8 cellular contexts compared by ENCODE assay signal in genomic region chr5:151078490-151079262, GRCh38. TPM values are rescaled to one million over a fixed set of nuclear protein-coding genes. Genes with fewer than 3 reads are reported as not detected.
DNase-seq lines count a peak whose midpoint lies in the region; ATAC-seq and TF ChIP-seq lines count a peak whose summit lies in the region.

No MANE protein-coding gene starts in this region.

- no peak for TF ChIP-seq CTCF in activated CD8-positive, alpha-beta T cell treated with anti-CD3 and anti-CD28 coated beads for 36 hours (IDR thresholded peaks at IDR 0.05)

- DNase-seq in GM19238 (ENCODE audit: insufficient read length, low spot score) (peak; percentile 71), right cardiac atrium (no peak), NCI-H2171 treated with DMSO at 0.1 percent for 48 hours (lab: John Stamatoyannopoulos, UW) (no peak), KG1 (lab: John Stamatoyannopoulos, UW) (no peak)
- DNase-seq in activated CD8-positive, alpha-beta T cell treated with anti-CD3 and anti-CD28 coated beads for 36 hours, result peak; percentile 88
- peak; percentile 57 for DNase-seq in stimulated activated CD8-positive, alpha-beta memory T cell treated with anti-CD3 and anti-CD28 coated beads, Interleukin-4, amount 100 ng/mL, for 24 hours (ENCODE audit: low read depth)
- DNase-seq in effector CD8-positive, alpha-beta T cell (lab: John Stamatoyannopoulos, UW), result no peak

- CTCF ChIA-PET in activated CD8-positive, alpha-beta T cell treated with anti-CD3 and anti-CD28 coated beads for 36 hours (lab: Charles Lee), result interaction anchor here (0.6 to 8.1 kb wide), 10 partner anchors 8 to 87 kb away, joined by 3 to 65 read pairs (median 4); no protein-coding TSS in a partner anchor

- ATAC-seq in HG03159 (IDR thresholded peaks at IDR 0.05; ENCODE audit: unreplicated experiment), result peak; percentile 60
- ATAC-seq in activated CD8-positive, alpha-beta T cell treated with anti-CD3 and anti-CD28 coated beads for 36 hours, result peak; percentile 57
- ATAC-seq in right cardiac atrium, result no peak

- H3K9me3 ChIP-seq in right cardiac atrium (ENCODE audit: control insufficient read depth, low read length), result no peaks in the 10 kb centered on the region

- intact Hi-C loops in activated CD8-positive, alpha-beta T cell treated with anti-CD3 and anti-CD28 coated beads for 36 hours (cut with micrococcal nuclease), result no loop called here
- intact Hi-C loops in right cardiac atrium (cut with DNase I), result no loop called here

- H3K27me3 Mint-ChIP-seq in activated CD8-positive, alpha-beta T cell treated with anti-CD3 and anti-CD28 coated beads for 36 hours, result no peaks in the 10 kb centered on the region

- peak overlapping the region; percentile 85 for H3K4me3 Mint-ChIP-seq in activated CD8-positive, alpha-beta T cell treated with anti-CD3 and anti-CD28 coated beads for 36 hours

- H3K36me3 Mint-ChIP-seq in activated CD8-positive, alpha-beta T cell treated with anti-CD3 and anti-CD28 coated beads for 36 hours (ENCODE audit: low read depth), result peaks cover 62% of the 10 kb centered on the region

- 72% methylated on average over 16 of the region's 16 CpGs for WGBS in right cardiac atrium

- H3K4me1 ChIP-seq in right cardiac atrium (ENCODE audit: control insufficient read depth, insufficient read depth, low read length), result peaks cover 19% of the 10 kb centered on the region

- H3K4me1 Mint-ChIP-seq in activated CD8-positive, alpha-beta T cell treated with anti-CD3 and anti-CD28 coated beads for 36 hours (ENCODE audit: low read depth), result peaks cover 73% of the 10 kb centered on the region

- H3K9me3 Mint-ChIP-seq in activated CD8-positive, alpha-beta T cell treated with anti-CD3 and anti-CD28 coated beads for 36 hours, result no peaks in the 10 kb centered on the region

- POLR2A ChIA-PET in activated CD8-positive, alpha-beta T cell treated with anti-CD3 and anti-CD28 coated beads for 36 hours (lab: Charles Lee), result interaction anchor here (0.7 to 6.6 kb wide), 10 partner anchors 9 to 52 kb away, joined by 3 to 36 read pairs (median 6); no protein-coding TSS in a partner anchor

- H3K4me3 ChIP-seq in right cardiac atrium (ENCODE audit: low read length), result no peak overlapping the region

- H3K27me3 ChIP-seq in right cardiac atrium (ENCODE audit: control insufficient read depth, insufficient read depth), result no peaks in the 10 kb centered on the region

- peak overlapping the region; percentile 96 for H3K27ac Mint-ChIP-seq in activated CD8-positive, alpha-beta T cell treated with anti-CD3 and anti-CD28 coated beads for 36 hours

- H3K27ac ChIP-seq in right cardiac atrium (ENCODE audit: low read length), result peak overlapping the region; percentile 43

RNA-seq across cellular contexts. Expression of gene TNIP1, which starts 2.2 kb away (rescaled TPM):
- total RNA-seq in activated CD8-positive, alpha-beta T cell treated with anti-CD3 and anti-CD28 coated beads for 36 hours, result 100 to 1,000 TPM; 222 TPM
- total RNA-seq in right cardiac atrium, result 10 to 100 TPM; 77.0 to 98.2 (median 86.1) TPM
- polyA plus RNA-seq in right cardiac atrium, result 71.5 TPM

RNA-seq across cellular contexts. Expression of gene GPX3, which starts 58.3 kb away (rescaled TPM):
- not detected for total RNA-seq in activated CD8-positive, alpha-beta T cell treated with anti-CD3 and anti-CD28 coated beads for 36 hours
- 1,000 to 10,000 TPM; 1,359 to 2,012 (median 1,429) TPM for total RNA-seq in right cardiac atrium
- 1,982 TPM for polyA plus RNA-seq in right cardiac atrium

Comparison
In these comparisons a context has a peak if more than half of its experiments do, and no peak if none do; other contexts are left out.
1. DNase-seq: peak in GM19238 (single experiment), activated CD8-positive, alpha-beta T cell treated with anti-CD3 and anti-CD28 coated beads for 36 hours (single experiment) and stimulated activated CD8-positive, alpha-beta memory T cell treated with anti-CD3 and anti-CD28 coated beads, Interleukin-4, amount 100 ng/mL, for 24 hours (single experiment); none in right cardiac atrium (0 of 3), NCI-H2171 treated with DMSO at 0.1 percent for 48 hours (single experiment), KG1 (single experiment) and effector CD8-positive, alpha-beta T cell (single experiment).
2. ATAC-seq: peak in HG03159 (single experiment) and activated CD8-positive, alpha-beta T cell treated with anti-CD3 and anti-CD28 coated beads for 36 hours (single experiment); none in right cardiac atrium (0 of 2).
3. RNA of gene GPX3, which starts 58.3 kb away (total RNA-seq): 1,359 to 2,012 TPM in right cardiac atrium; not detected in activated CD8-positive, alpha-beta T cell treated with anti-CD3 and anti-CD28 coated beads for 36 hours; every median in the first group is over 1,000 times any median in the second.